Comparison of ENCODE assay signal across 2 cellular contexts in genomic region chr17:16383216-16383615, GRCh38.
TF ChIP-seq lines count a peak whose summit lies in the region.

No MANE protein-coding gene starts in this region.

TF ChIP-seq in IMR-90, 13 proteins besides CTCF, POLR2A, EP300 and RAD21:
- no peak for TF ChIP-seq USF2 (IDR thresholded peaks at IDR 0.05; ENCODE audit: low read depth, low read length)
- no peak for TF ChIP-seq ELK1 (IDR thresholded peaks at IDR 0.05; ENCODE audit: borderline replicate concordance, low read depth, low read length)
- TF ChIP-seq RFX5 (IDR thresholded peaks at IDR 0.05; ENCODE audit: low read depth, low read length): no peak
- no peak for TF ChIP-seq MXI1 (IDR thresholded peaks at IDR 0.05; ENCODE audit: borderline replicate concordance, low read depth, low read length)
- no peak for TF ChIP-seq RCOR1 (IDR thresholded peaks at IDR 0.05; ENCODE audit: insufficient replicate concordance, low read length)
- TF ChIP-seq MAFK (IDR thresholded peaks at IDR 0.05; ENCODE audit: low read depth, low read length): no peak
- TF ChIP-seq MAZ (IDR thresholded peaks at IDR 0.05; ENCODE audit: borderline replicate concordance, low read depth, low read length): no peak
- no peak for TF ChIP-seq SMC3 (IDR thresholded peaks at IDR 0.05; ENCODE audit: low read depth, low read length)
- no peak for TF ChIP-seq CEBPB (IDR thresholded peaks at IDR 0.05; ENCODE audit: low read depth, low read length)
- no peak for TF ChIP-seq BHLHE40 (IDR thresholded peaks at IDR 0.05; ENCODE audit: low read depth, low read length)
- TF ChIP-seq NFE2L2 (IDR thresholded peaks at IDR 0.05; ENCODE audit: low read depth, low read length): no peak
- no peak for TF ChIP-seq CHD1 (IDR thresholded peaks at IDR 0.05; ENCODE audit: low read depth, low read length)

TF ChIP-seq in K562, 482 proteins besides CTCF, POLR2A, EP300 and RAD21 (continues in another document):
- TF ChIP-seq DPF2 (IDR thresholded peaks at IDR 0.05): no peak
- TF ChIP-seq ZBTB1 (CRISPR knock-in tag; IDR thresholded peaks at IDR 0.05; ENCODE audit: borderline replicate concordance, low read depth): no peak
- no peak for TF ChIP-seq TGIF2 (CRISPR knock-in tag; IDR thresholded peaks at IDR 0.05)
- TF ChIP-seq PRDM10 (IDR thresholded peaks at IDR 0.05; ENCODE audit: partially characterized antibody): no peak
- no peak for TF ChIP-seq THAP7 (CRISPR knock-in tag; IDR thresholded peaks at IDR 0.05)
- TF ChIP-seq POLR2B (IDR thresholded peaks at IDR 0.05; ENCODE audit: low read depth, partially characterized antibody): peak; percentile 36
- TF ChIP-seq RB1 (IDR thresholded peaks at IDR 0.05; ENCODE audit: low read depth): no peak
- no peak for TF ChIP-seq ZNF518B (CRISPR knock-in tag; IDR thresholded peaks at IDR 0.05)
- peak; percentile 20 for TF ChIP-seq KDM5B (IDR thresholded peaks at IDR 0.05; ENCODE audit: insufficient replicate concordance, low read depth, low read length)
- TF ChIP-seq DLX4 (CRISPR knock-in tag; IDR thresholded peaks at IDR 0.05): no peak
- no peak for TF ChIP-seq MTA2 (IDR thresholded peaks at IDR 0.05; ENCODE audit: low read depth)
- no peak for TF ChIP-seq ZNF79 (CRISPR knock-in tag; IDR thresholded peaks at IDR 0.05; ENCODE audit: low read depth)
- no peak for TF ChIP-seq ETV1 (tag; conservative IDR thresholded peaks at IDR 0.05; ENCODE audit: low read depth)
- TF ChIP-seq SAFB2 (IDR thresholded peaks at IDR 0.05; ENCODE audit: borderline replicate concordance, low read depth, low read length, severe bottlenecking): no peak
- TF ChIP-seq ZNF407 (IDR thresholded peaks at IDR 0.05; ENCODE audit: low read depth): no peak
- TF ChIP-seq MEF2A (IDR thresholded peaks at IDR 0.05; ENCODE audit: control insufficient read depth, low read depth, low read length): no peak
- no peak for TF ChIP-seq ZNF592 (IDR thresholded peaks at IDR 0.05)
- TF ChIP-seq USF2 (CRISPR knock-in tag; IDR thresholded peaks at IDR 0.05): no peak
- no peak for TF ChIP-seq SFPQ (IDR thresholded peaks at IDR 0.05; ENCODE audit: low read depth, low read length)
